10 cellular contexts compared by ENCODE assay signal in genomic region chr11:115256326-115257197, GRCh38.
DNase-seq lines count a peak whose midpoint lies in the region; ATAC-seq and TF ChIP-seq lines count a peak whose summit lies in the region.
"Had no signal": no experiment of that assay in that cellular context is flagged by ENCODE, and none has a peak within 500 bp of the region (broad histone marks: within the 10 kb centered on the region; RNA-seq: fewer than 3 reads in every experiment).

No MANE protein-coding gene starts in this region.

- ATAC-seq in GM19372 (IDR thresholded peaks at IDR 0.05; ENCODE audit: low read depth, unreplicated experiment) (peak; percentile 93), HG03342 (IDR thresholded peaks at IDR 0.05; ENCODE audit: unreplicated experiment) (peak; percentile 80)

- peak in 4 of 5 donors; percentile 3 to 53 (median 22) for DNase-seq in CD8-positive, alpha-beta memory T cell
- peak; percentile 47 for DNase-seq in WERI-Rb-1
- DNase-seq in hippocampal formation (lab: John Stamatoyannopoulos, UW), result no peak
- no peak for DNase-seq in chondrocyte (ENCODE audit: low spot score)
- no peak for DNase-seq in AML-193 (lab: John Stamatoyannopoulos, UW)
- DNase-seq in midbrain (lab: John Stamatoyannopoulos, UW), result no peak

- H3K4me3 ChIP-seq in CD8-positive, alpha-beta memory T cell (ENCODE audit: low read length), result peak overlapping the region; percentile 7
- H3K4me3 ChIP-seq in WERI-Rb-1 (ENCODE audit: low read depth, low read length), result no peak overlapping the region
- H3K4me3 ChIP-seq: SJSA1 had no signal

- H3K27ac Mint-ChIP-seq in CD8-positive, alpha-beta memory T cell, result peak overlapping the region; percentile 85 to 96 (median 90)
- H3K27ac Mint-ChIP-seq in chondrocyte (ENCODE audit: unreplicated experiment), result no peak overlapping the region

- H3K27me3 Mint-ChIP-seq in CD8-positive, alpha-beta memory T cell, result no peaks in the 10 kb centered on the region
- H3K27me3 Mint-ChIP-seq in chondrocyte (ENCODE audit: low read depth), result no peaks in the 10 kb centered on the region

- H3K4me3 Mint-ChIP-seq in CD8-positive, alpha-beta memory T cell, result peak overlapping the region in 6 of 7 donors; percentile 38 to 78 (median 66)
- no peak overlapping the region for H3K4me3 Mint-ChIP-seq in chondrocyte (ENCODE audit: unreplicated experiment)

- no peaks in the 10 kb centered on the region for H3K36me3 ChIP-seq in CD8-positive, alpha-beta memory T cell (ENCODE audit: insufficient read depth, low read length)
- no peaks in the 10 kb centered on the region for H3K36me3 ChIP-seq in WERI-Rb-1
- H3K36me3 ChIP-seq: SJSA1 had no signal

- H3K9me3 Mint-ChIP-seq in CD8-positive, alpha-beta memory T cell, result no peaks in the 10 kb centered on the region
- H3K9me3 Mint-ChIP-seq in chondrocyte (ENCODE audit: low read depth), result no peaks in the 10 kb centered on the region

- H3K9me3 ChIP-seq in CD8-positive, alpha-beta memory T cell (ENCODE audit: low read length), result no peaks in the 10 kb centered on the region
- H3K9me3 ChIP-seq in WERI-Rb-1 (ENCODE audit: severe bottlenecking), result no peaks in the 10 kb centered on the region
- H3K9me3 ChIP-seq: SJSA1 had no signal

- TF ChIP-seq CTCF in WERI-Rb-1 (IDR thresholded peaks at IDR 0.05; ENCODE audit: low read depth, low read length) (no peak), chondrocyte (IDR thresholded peaks at IDR 0.05) (no peak)

- H3K4me1 ChIP-seq in CD8-positive, alpha-beta memory T cell (ENCODE audit: insufficient read depth, low read length), result peaks cover 12% of the 10 kb centered on the region
- H3K4me1 ChIP-seq: SJSA1 had no signal

- peaks cover 0 to 3% (median 0%) of the 10 kb centered on the region in 3 donors for H3K36me3 Mint-ChIP-seq in CD8-positive, alpha-beta memory T cell
- H3K36me3 Mint-ChIP-seq in chondrocyte (ENCODE audit: low read depth), result no peaks in the 10 kb centered on the region

- H3K27me3 ChIP-seq in CD8-positive, alpha-beta memory T cell (ENCODE audit: insufficient read depth, low read length, poor library complexity, severe bottlenecking), result no peaks in the 10 kb centered on the region
- no peaks in the 10 kb centered on the region for H3K27me3 ChIP-seq in WERI-Rb-1 (ENCODE audit: insufficient read depth, low read depth, severe bottlenecking)
- H3K27me3 ChIP-seq: SJSA1 had no signal

- POLR2A ChIA-PET in CD8-positive, alpha-beta memory T cell (lab: Charles Lee), result no interaction called here

- CTCF ChIA-PET in CD8-positive, alpha-beta memory T cell (lab: Charles Lee), result no interaction called here

- peak overlapping the region; percentile 64 for H3K27ac ChIP-seq in CD8-positive, alpha-beta memory T cell (ENCODE audit: low read depth, low read length)
- no peak overlapping the region; the same call in 1 of the 2 replicates for H3K27ac ChIP-seq in WERI-Rb-1
- H3K27ac ChIP-seq: epithelial cell of prostate, SJSA1 had no signal

- H3K4me1 Mint-ChIP-seq in CD8-positive, alpha-beta memory T cell, result peaks cover 25 to 42% (median 32%) of the 10 kb centered on the region in 3 donors
- H3K4me1 Mint-ChIP-seq in chondrocyte (ENCODE audit: low read depth), result peaks cover 18% of the 10 kb centered on the region

Comparison
In these comparisons a context has a peak if more than half of its experiments do, and no peak if none do; other contexts are left out.
1. DNase-seq: peak in CD8-positive, alpha-beta memory T cell (4 of 5) and WERI-Rb-1 (single experiment); none in hippocampal formation (0 of 2), chondrocyte (single experiment), AML-193 (0 of 2) and midbrain (single experiment).